Comparison of ENCODE assay signal across 1 cellular context in genomic region chr9:134163374-134164196, GRCh38.
TF ChIP-seq lines count a peak whose summit lies in the region.

No MANE protein-coding gene starts in this region.

TF ChIP-seq in H1, 55 proteins besides CTCF, POLR2A, EP300 and RAD21:
- no peak for TF ChIP-seq CREB1 (IDR thresholded peaks at IDR 0.05)
- no peak for TF ChIP-seq SP1 (IDR thresholded peaks at IDR 0.05; ENCODE audit: low read depth, low read length)
- TF ChIP-seq SAP30 (IDR thresholded peaks at IDR 0.05; ENCODE audit: insufficient read depth, insufficient replicate concordance, low read length): no peak
- TF ChIP-seq CTBP2 (IDR thresholded peaks at IDR 0.05; ENCODE audit: borderline replicate concordance, insufficient read depth, insufficient read length, low read length): no peak
- no peak for TF ChIP-seq YY1 (IDR thresholded peaks at IDR 0.05; ENCODE audit: low read depth, low read length)
- TF ChIP-seq PHF8 (conservative IDR thresholded peaks at IDR 0.05; ENCODE audit: low read depth, low read length): no peak
- TF ChIP-seq KDM4A (IDR thresholded peaks at IDR 0.05; ENCODE audit: low read depth, low read length, severe bottlenecking): no peak
- TF ChIP-seq RXRA (IDR thresholded peaks at IDR 0.05; ENCODE audit: insufficient read depth, low read depth, low read length): no peak
- no peak for TF ChIP-seq SRF (IDR thresholded peaks at IDR 0.05; ENCODE audit: low read depth, low read length)
- no peak for TF ChIP-seq KDM5A (IDR thresholded peaks at IDR 0.05; ENCODE audit: low read length)
